Comparison of ENCODE assay signal across 8 cellular contexts in the genomic region with DNA sequence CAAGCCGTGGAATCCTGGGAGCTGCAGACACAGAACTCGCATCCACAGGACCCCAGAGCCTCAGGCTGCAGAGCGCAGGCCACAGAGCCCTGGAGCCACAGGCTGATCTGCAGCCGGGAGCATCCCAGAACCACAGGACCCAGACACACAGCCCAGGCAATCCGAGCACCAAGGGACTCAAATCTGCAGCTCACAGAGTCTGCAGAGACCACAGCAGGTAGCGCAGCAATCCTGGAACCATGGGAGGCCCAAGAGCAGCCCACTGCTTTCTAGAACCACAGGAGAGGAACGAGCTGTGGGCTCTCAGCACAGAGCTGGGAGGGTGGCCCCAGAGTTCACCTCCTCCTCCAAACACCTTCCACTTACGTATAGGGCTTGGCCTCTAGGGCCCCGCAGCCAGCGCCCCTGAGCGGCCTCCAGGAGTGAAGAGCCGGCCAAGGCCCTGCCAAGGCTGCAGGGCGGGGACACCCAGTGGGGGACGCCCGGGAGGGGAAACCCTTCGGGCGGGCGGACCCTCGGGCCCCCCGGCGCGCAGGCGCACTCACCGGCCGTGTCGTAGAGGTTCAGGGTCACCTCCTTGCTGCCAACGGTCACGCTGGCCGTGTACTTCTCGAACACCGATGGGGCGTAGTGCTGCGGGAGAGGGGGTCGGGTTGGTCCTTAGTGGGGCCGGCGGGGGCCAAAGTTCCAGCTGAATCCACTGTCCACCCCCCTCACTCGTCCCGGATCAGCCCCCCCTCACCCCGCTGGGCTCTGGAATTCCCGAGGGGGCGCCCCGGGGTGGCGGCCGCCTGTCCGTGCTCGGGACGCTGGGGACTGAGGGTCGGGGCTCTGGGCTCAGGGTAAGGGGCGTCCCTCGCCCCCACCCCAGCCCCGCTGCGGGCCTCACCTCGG. TPM values are rescaled to one million over a fixed set of nuclear protein-coding genes. Genes with fewer than 3 reads are reported as not detected.
DNase-seq lines count a peak whose midpoint lies in the region; ATAC-seq and TF ChIP-seq lines count a peak whose summit lies in the region.

No MANE protein-coding gene starts in this region.

- H3F3A ChIP-seq in neural cell (ENCODE audit: insufficient read depth, low read length, poor library complexity, severe bottlenecking), result no peaks in the 10 kb centered on the region

- H2AFZ ChIP-seq in H9 (ENCODE audit: low read length) (no peak overlapping the region), neural cell (ENCODE audit: low read depth, low read length) (no peak overlapping the region)

- peaks cover 5% of the 10 kb centered on the region for H3K27me3 Mint-ChIP-seq in H9 (ENCODE audit: low read depth)
- no peaks in the 10 kb centered on the region; the same call in 1 of the 2 replicates for H3K27me3 Mint-ChIP-seq in WTC11 (ENCODE audit: low read depth)

- H3K4me2 ChIP-seq in H9 (ENCODE audit: insufficient read depth, insufficient read length, low read length), result peak overlapping the region; percentile 34
- no peak overlapping the region for H3K4me2 ChIP-seq in neural cell (ENCODE audit: low read length)

- H3K9me3 ChIP-seq in H9 (ENCODE audit: control insufficient read depth, low read depth, low read length) (no peaks in the 10 kb centered on the region), neural cell (ENCODE audit: low read length) (no peaks in the 10 kb centered on the region)

- no peaks in the 10 kb centered on the region for H3K9me2 ChIP-seq in neural cell (ENCODE audit: insufficient read depth, low read length)

- WGBS in H9 (ENCODE audit: extremely low coverage, insufficient read length, low lambda C conversion rate), result no CpG with 5 or more reads among the region's 53 CpGs
- 49 to 76% methylated on average over 22 to 29 of the region's 53 CpGs for WGBS in lower leg skin, 2 donors

- H3K4ac ChIP-seq in H9 (ENCODE audit: low read depth, low read length), result no peak overlapping the region

- no peak overlapping the region for H3K23ac ChIP-seq in H9 (ENCODE audit: insufficient read length, low read depth, low read length)

- no peak overlapping the region for H4K8ac ChIP-seq in H9 (replicated peaks; ENCODE audit: insufficient read length, low read depth, low read length)

- H3K36me3 Mint-ChIP-seq in H9 (ENCODE audit: insufficient read depth in 1 of 3, low read depth in 3 of 3) (peaks cover 5 to 24% (median 15%) of the 10 kb centered on the region in 3 experiments; a peak in 5 of 7 replicates), WTC11 (peaks cover 4% of the 10 kb centered on the region; the same call in 1 of the 2 replicates)

- H3K79me2 ChIP-seq in H9 (ENCODE audit: insufficient read depth, low read length) (no peaks in the 10 kb centered on the region), neural cell (replicated peaks; ENCODE audit: insufficient read depth, low read length) (peaks cover 13% of the 10 kb centered on the region)

- H4K5ac ChIP-seq in H9 (ENCODE audit: insufficient read length, low read depth, low read length), result no peak overlapping the region

- H4K20me1 ChIP-seq in H9 (ENCODE audit: control insufficient read depth, insufficient read depth, insufficient read length), result no peaks in the 10 kb centered on the region
- H4K20me1 ChIP-seq in neural cell (ENCODE audit: insufficient read depth), result peaks cover 24% of the 10 kb centered on the region

- H3K79me1 ChIP-seq in H9 (ENCODE audit: insufficient read depth, low read depth, low read length, poor library complexity, severe bottlenecking), result no peaks in the 10 kb centered on the region

- no peak for TF ChIP-seq RAD21 in neural cell (conservative IDR thresholded peaks at IDR 0.05)

- H3K27ac Mint-ChIP-seq in H9 (no peak overlapping the region), WTC11 (0 out of 2 replicates have a peak overlapping the region, but pooled peaks have one; percentile 45)

- H3K4me1 ChIP-seq in H9 (ENCODE audit: insufficient read depth, low read length), result no peaks in the 10 kb centered on the region; the same call in 1 of the 2 replicates

- H3K56ac ChIP-seq in H9 (ENCODE audit: insufficient read length, low read depth, low read length), result no peak overlapping the region

- H2BK120ac ChIP-seq in H9 (ENCODE audit: low read depth, low read length, poor library complexity, severe bottlenecking), result no peak overlapping the region

- H3K4me1 Mint-ChIP-seq in H9, result peaks cover 29 to 35% of the 10 kb centered on the region in 2 experiments
- H3K4me1 Mint-ChIP-seq in WTC11, result peaks cover 38% of the 10 kb centered on the region

- no peaks in the 10 kb centered on the region for H3K27me3 ChIP-seq in H9 (ENCODE audit: insufficient read depth, low read length)
- H3K27me3 ChIP-seq in neural cell (ENCODE audit: insufficient read depth, low read depth, low read length), result peaks cover 11% of the 10 kb centered on the region

- intact Hi-C loops in lower leg skin (cut with DNase I; ENCODE audit: low total_unique reads), result loop anchor here (5.0 kb wide), 1 partner anchor 91 kb away; no protein-coding TSS in a partner anchor

- POLR2A ChIA-PET in WTC11 (lab: Charles Lee), result interaction anchor here (1.1 to 11.7 kb wide), 4 partner anchors 10 to 216 kb away, joined by 4 to 161 read pairs (median 22); partner anchors contain the start of gene SETD1B

- H3K9ac ChIP-seq in H9 (ENCODE audit: extremely low read depth, insufficient read length, low read length) (peak overlapping the region; percentile 23), neural cell (ENCODE audit: low read length) (no peak overlapping the region)

- no peak overlapping the region for H2BK5ac ChIP-seq in H9 (ENCODE audit: insufficient read length, low read length)

- H3K9me3 Mint-ChIP-seq in H9 (no peaks in the 10 kb centered on the region; a peak in 2 of 5 replicates), WTC11 (no peaks in the 10 kb centered on the region)

- no peak overlapping the region for H2BK20ac ChIP-seq in H9 (ENCODE audit: low read depth, low read length, poor library complexity, severe bottlenecking)

- peaks cover 9% of the 10 kb centered on the region for H3K23me2 ChIP-seq in H9 (ENCODE audit: insufficient read length, low read depth, low read length, poor library complexity, severe bottlenecking)

- no peak for TF ChIP-seq POLR2A in lower leg skin (IDR thresholded peaks at IDR 0.05)

- ATAC-seq in WTC11, result no peak

- H3K14ac ChIP-seq in H9 (ENCODE audit: insufficient read depth, low read length), result no peak overlapping the region; the same call in 1 of the 2 replicates

- no peak for TF ChIP-seq EP300 in neural cell (conservative IDR thresholded peaks at IDR 0.05; ENCODE audit: poor library complexity, severe bottlenecking)

- peak overlapping the region; percentile 62 for H3K4me3 ChIP-seq in neural cell (ENCODE audit: low read length)
- H3K4me3 ChIP-seq in lower leg skin (ENCODE audit: low read depth, poor library complexity, severe bottlenecking), result no peak overlapping the region

- no peak overlapping the region for H3T11ph ChIP-seq in H9 (ENCODE audit: low read length)

- H4K91ac ChIP-seq in H9 (ENCODE audit: insufficient read length, low read depth, low read length), result no peak overlapping the region

- H3K36me3 ChIP-seq in neural cell (ENCODE audit: insufficient read depth, low read length), result no peaks in the 10 kb centered on the region

- H3K27ac ChIP-seq in H9 (ENCODE audit: insufficient read length, low read depth, low read length) (no peak overlapping the region), neural cell (ENCODE audit: low read length) (no peak overlapping the region)

- no peak for DNase-seq in H9
- no peak for DNase-seq in WTC11 (ENCODE audit: low spot score)
- peak; percentile 52 for DNase-seq in effector CD8-positive, alpha-beta T cell (lab: John Stamatoyannopoulos, UW)
- DNase-seq in lower leg skin (ENCODE audit: low spot score in 2 of 2), result no peak
- no peak for DNase-seq in KG1 (lab: John Stamatoyannopoulos, UW)
- no peak for DNase-seq in NCI-H774 (lab: John Stamatoyannopoulos, UW)
- no peak for DNase-seq in mesenteric fat pad (ENCODE audit: low spot score)

- peak overlapping the region; percentile 66 to 80 for H3K4me3 Mint-ChIP-seq in H9
- H3K4me3 Mint-ChIP-seq in WTC11, result peak overlapping the region; percentile 71

- no peak overlapping the region for H2BK15ac ChIP-seq in H9 (ENCODE audit: low read depth, low read length)

- H3K18ac ChIP-seq in H9 (ENCODE audit: insufficient read length, low read depth, low read length), result no peak overlapping the region

- H2BK12ac ChIP-seq in H9 (ENCODE audit: insufficient read length, low read depth, low read length), result no peak overlapping the region

- no peak overlapping the region for H2AK5ac ChIP-seq in H9 (ENCODE audit: insufficient read length, low read length)

- CTCF ChIA-PET in WTC11 (lab: Charles Lee), result interaction anchor here (0.8 to 12.5 kb wide), 15 partner anchors 14 to 497 kb away, joined by 3 to 532 read pairs (median 18); partner anchors contain the start of genes PSMD9 and SETD1B

- TF ChIP-seq CTCF in H9 (conservative IDR thresholded peaks at IDR 0.05) (no peak), WTC11 (IDR thresholded peaks at IDR 0.05) (no peak), neural cell (IDR thresholded peaks at IDR 0.05; ENCODE audit: poor library complexity, severe bottlenecking) (no peak), lower leg skin (IDR thresholded peaks at IDR 0.05) (no peak)

TF ChIP-seq in WTC11, 78 proteins besides CTCF, POLR2A, EP300 and RAD21 (continues in another document):
- TF ChIP-seq SOX15 (CRISPR knock-in tag; IDR thresholded peaks at IDR 0.05) (no peak), MYBL2 (CRISPR knock-in tag; IDR thresholded peaks at IDR 0.05) (peak; percentile 39; the same call in 1 of the 2 replicates)

RNA-seq across cellular contexts. Expression of gene RHOF, which starts 0.6 kb away (rescaled TPM):
- total RNA-seq in H9 (2021), result 29.1 and 29.3 TPM in 2 replicates
- total RNA-seq in WTC11 (2021), result 35.8 to 45.3 TPM (median 36.2 TPM) in 3 replicates
- 9.4 and 14.7 TPM in 2 replicates for polyA plus RNA-seq in neural cell
- polyA minus RNA-seq in neural cell, result 29.0 and 31.6 TPM in 2 replicates
- 10 to 100 TPM in 2 of 4 donors, 1 to 10 TPM in 2; 5.4 to 24.1 (median 9.9) TPM for total RNA-seq in lower leg skin
- 6.1 TPM for total RNA-seq in mesenteric fat pad

RNA-seq across cellular contexts. Expression of gene SETD1B, which starts 11.0 kb away (rescaled TPM):
- total RNA-seq in H9 (2021), result 38.2 and 40.4 TPM in 2 replicates
- total RNA-seq in WTC11 (2021), result 18.0 to 19.5 TPM (median 18.4 TPM) in 3 replicates
- 2.6 and 3.2 TPM in 2 replicates for polyA plus RNA-seq in neural cell
- 5.4 and 8.1 TPM in 2 replicates for polyA minus RNA-seq in neural cell
- total RNA-seq in lower leg skin, result 10 to 100 TPM; 10.1 to 15.0 (median 11.6) TPM
- 20.7 TPM for total RNA-seq in mesenteric fat pad
